In genomic region chr5:6448622-6449464, GRCh38 we compare ENCODE assay signal across 8 cellular contexts. TPM values are rescaled to one million over a fixed set of nuclear protein-coding genes. Genes with fewer than 3 reads are reported as not detected.
DNase-seq lines count a peak whose midpoint lies in the region; ATAC-seq and TF ChIP-seq lines count a peak whose summit lies in the region.

Gene UBE2QL1, plus strand, starts transcription at chr5:6448859. Its CDS starts 35 bp downstream, at chr5:6448894.

- H3K27ac ChIP-seq in esophagus (ENCODE audit: low read depth in 2 of 2, low read length in 1 of 2): no peak within 1 kb of the TSS

- POLR2A ChIA-PET in HEK293T (lab: Yijun Ruan, JAX): no interaction called here
- POLR2A ChIA-PET in naive thymus-derived CD8-positive, alpha-beta T cell (lab: Charles Lee): no interaction called here

- peak within 1 kb of the TSS in 9 of 10 donors; percentile 69 to 88 (median 82) for H3K4me3 Mint-ChIP-seq in naive thymus-derived CD8-positive, alpha-beta T cell

- H3K27me3 Mint-ChIP-seq in naive thymus-derived CD8-positive, alpha-beta T cell: peaks cover 23 to 49% (median 43%) of the 10 kb centered on the region in 5 donors

- DNase-seq in ELF-1 (ENCODE audit: low read depth, low spot score): peak; percentile 39
- peak; percentile 30 for DNase-seq in HEK293T (ENCODE audit: extremely low spot score)
- DNase-seq in naive thymus-derived CD8-positive, alpha-beta T cell: peak in 2 of 10 donors; percentile 20 to 21

- CTCF ChIA-PET in HEK293T (lab: Yijun Ruan, JAX): no interaction called here

- H3K36me3 ChIP-seq in esophagus (ENCODE audit: control insufficient read depth in 2 of 2, insufficient read depth in 2 of 2, low read length in 1 of 2): no peaks in the 10 kb centered on the region

- H3K27me3 ChIP-seq in esophagus (ENCODE audit: control insufficient read depth in 1 of 2, insufficient read depth in 2 of 2, low read length in 2 of 2): peaks cover 4% of the 10 kb centered on the region in 2 donors

- H3K9me3 Mint-ChIP-seq in naive thymus-derived CD8-positive, alpha-beta T cell: peaks cover 0 to 9% (median 0%) of the 10 kb centered on the region in 9 donors

- ATAC-seq in SK-N-SH treated with all-trans-retinoic acid at 6 μM for 48 hours (peak; percentile 40; the same call in 2 of the 3 replicates), GM19397 (IDR thresholded peaks at IDR 0.05; ENCODE audit: unreplicated experiment) (no peak), GM19023 (IDR thresholded peaks at IDR 0.05; ENCODE audit: unreplicated experiment) (no peak), GM21576 (IDR thresholded peaks at IDR 0.05; ENCODE audit: unreplicated experiment) (no peak)
- ATAC-seq in naive thymus-derived CD8-positive, alpha-beta T cell: peak; percentile 53 to 57

- no peaks in the 10 kb centered on the region for H3K36me3 Mint-ChIP-seq in naive thymus-derived CD8-positive, alpha-beta T cell

- 1 to 2% methylated on average over 57 to 103 of the region's 103 CpGs for WGBS in esophagus, 2 donors

- H3K9me3 ChIP-seq in esophagus (ENCODE audit: control insufficient read depth in 2 of 2, insufficient read depth in 1 of 2, low read depth in 1 of 2, low read length in 1 of 2): peaks cover 0 to 8% of the 10 kb centered on the region in 2 donors

- peaks cover 6 to 7% of the 10 kb centered on the region in 2 donors for H3K4me1 ChIP-seq in esophagus (ENCODE audit: control insufficient read depth in 2 of 2, insufficient read depth in 2 of 2, low read length in 1 of 2)

- peaks cover 8 to 16% (median 13%) of the 10 kb centered on the region in 4 donors for H3K4me1 Mint-ChIP-seq in naive thymus-derived CD8-positive, alpha-beta T cell

- H3K27ac Mint-ChIP-seq in naive thymus-derived CD8-positive, alpha-beta T cell: peak within 1 kb of the TSS in 1 of 10 donors; percentile 66

- peak within 1 kb of the TSS; percentile 37 to 48 for H3K4me3 ChIP-seq in esophagus (ENCODE audit: low read depth in 1 of 2, low read length in 2 of 2)

TF ChIP-seq in HEK293T, 16 proteins besides CTCF, POLR2A, EP300 and RAD21:
- no peak for TF ChIP-seq ARNT (IDR thresholded peaks at IDR 0.05)
- no peak for TF ChIP-seq BHLHE40 (IDR thresholded peaks at IDR 0.05; ENCODE audit: borderline replicate concordance)
- no peak for TF ChIP-seq ZNF384 (IDR thresholded peaks at IDR 0.05)
- TF ChIP-seq L3MBTL2 (conservative IDR thresholded peaks at IDR 0.05): no peak
- no peak for TF ChIP-seq FOXK2 (IDR thresholded peaks at IDR 0.05)
- no peak for TF ChIP-seq SUZ12 (IDR thresholded peaks at IDR 0.05)
- TF ChIP-seq CTBP1 (IDR thresholded peaks at IDR 0.05; ENCODE audit: borderline replicate concordance): no peak
- TF ChIP-seq ELF4 (IDR thresholded peaks at IDR 0.05): no peak
- TF ChIP-seq LEF1 (IDR thresholded peaks at IDR 0.05; ENCODE audit: borderline replicate concordance): no peak
- no peak for TF ChIP-seq SP1 (IDR thresholded peaks at IDR 0.05)
- TF ChIP-seq TARDBP (IDR thresholded peaks at IDR 0.05): no peak
- TF ChIP-seq HDGF (IDR thresholded peaks at IDR 0.05; ENCODE audit: borderline replicate concordance): no peak
- TF ChIP-seq FOXM1 (IDR thresholded peaks at IDR 0.05; ENCODE audit: borderline replicate concordance): no peak
- TF ChIP-seq PKNOX1 (IDR thresholded peaks at IDR 0.05): no peak
- no peak for TF ChIP-seq NFRKB (IDR thresholded peaks at IDR 0.05)
- no peak for TF ChIP-seq FOXA1 (IDR thresholded peaks at IDR 0.05)

TF ChIP-seq in SK-N-SH treated with all-trans-retinoic acid at 6 μM for 48 hours, 23 proteins besides CTCF, POLR2A, EP300 and RAD21:
- TF ChIP-seq POU6F1 (CRISPR knock-in tag; IDR thresholded peaks at IDR 0.05; ENCODE audit: borderline replicate concordance, low read depth) (no peak), OSR1 (CRISPR knock-in tag; IDR thresholded peaks at IDR 0.05) (no peak), TCF4 (CRISPR knock-in tag; IDR thresholded peaks at IDR 0.05; ENCODE audit: borderline replicate concordance) (no peak), ZNF70 (CRISPR knock-in tag; IDR thresholded peaks at IDR 0.05) (peak; percentile 10; the same call in 1 of the 2 replicates), ZC3H10 (CRISPR knock-in tag; IDR thresholded peaks at IDR 0.05) (no peak)
- TF ChIP-seq, protein P1, sequence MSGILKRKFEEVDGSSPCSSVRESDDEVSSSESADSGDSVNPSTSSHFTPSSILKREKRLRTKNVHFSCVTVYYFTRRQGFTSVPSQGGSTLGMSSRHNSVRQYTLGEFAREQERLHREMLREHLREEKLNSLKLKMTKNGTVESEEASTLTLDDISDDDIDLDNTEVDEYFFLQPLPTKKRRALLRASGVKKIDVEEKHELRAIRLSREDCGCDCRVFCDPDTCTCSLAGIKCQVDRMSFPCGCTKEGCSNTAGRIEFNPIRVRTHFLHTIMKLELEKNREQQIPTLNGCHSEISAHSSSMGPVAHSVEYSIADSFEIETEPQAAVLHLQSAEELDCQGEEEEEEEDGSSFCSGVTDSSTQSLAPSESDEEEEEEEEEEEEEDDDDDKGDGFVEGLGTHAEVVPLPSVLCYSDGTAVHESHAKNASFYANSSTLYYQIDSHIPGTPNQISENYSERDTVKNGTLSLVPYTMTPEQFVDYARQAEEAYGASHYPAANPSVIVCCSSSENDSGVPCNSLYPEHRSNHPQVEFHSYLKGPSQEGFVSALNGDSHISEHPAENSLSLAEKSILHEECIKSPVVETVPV (CRISPR knock-in tag; IDR thresholded peaks at IDR 0.05): no peak

RNA-seq across cellular contexts. Expression of gene UBE2QL1, which starts in this region (rescaled TPM):
- under 1 TPM; 0.16 to 0.53 TPM for polyA plus RNA-seq in esophagus
- total RNA-seq in naive thymus-derived CD8-positive, alpha-beta T cell: not detected
- not detected for polyA plus RNA-seq in naive thymus-derived CD8-positive, alpha-beta T cell

Comparison
In these comparisons a context has a peak if more than half of its experiments do, and no peak if none do; other contexts are left out.
1. Peak in ATAC-seq in naive thymus-derived CD8-positive, alpha-beta T cell; RNA of the gene not detected or under 1 TPM.